8 cellular contexts compared by ENCODE assay signal in genomic region chr1:36088265-36088576, GRCh38.
DNase-seq lines count a peak whose midpoint lies in the region; ATAC-seq and TF ChIP-seq lines count a peak whose summit lies in the region.

No MANE protein-coding gene starts in this region.

- H3K27ac ChIP-seq in effector memory CD4-positive, alpha-beta T cell (ENCODE audit: insufficient read depth, low read length, poor library complexity, severe bottlenecking) = peak overlapping the region; percentile 85
- peak overlapping the region; percentile 89 for H3K27ac ChIP-seq in neutrophil

- TF ChIP-seq CTCF in GM06990 (IDR thresholded peaks at IDR 0.05; ENCODE audit: insufficient read depth, low read length, poor library complexity, severe bottlenecking) (no peak), LNCaP clone FGC (IDR thresholded peaks at IDR 0.05; ENCODE audit: control insufficient read depth, extremely low read depth, insufficient read depth) (no peak), neutrophil (IDR thresholded peaks at IDR 0.05) (no peak)

- H3K9me3 ChIP-seq in effector memory CD4-positive, alpha-beta T cell (ENCODE audit: control insufficient read depth, low read length) = no peaks in the 10 kb centered on the region
- no peaks in the 10 kb centered on the region for H3K9me3 ChIP-seq in neutrophil

- H3K4me3 ChIP-seq in GM06990 (replicated peaks; ENCODE audit: low read depth, low read length) = peak overlapping the region; percentile 95
- H3K4me3 ChIP-seq in LNCaP clone FGC (ENCODE audit: low read depth, low read length) = peak overlapping the region; percentile 99
- H3K4me3 ChIP-seq in effector memory CD4-positive, alpha-beta T cell (ENCODE audit: insufficient read depth, low read depth, low read length, poor library complexity, severe bottlenecking) = peak overlapping the region; percentile 97
- peak overlapping the region; percentile 96 to 99 for H3K4me3 ChIP-seq in neutrophil (ENCODE audit: low read depth in 1 of 2, low read length in 1 of 2)

- ATAC-seq in HG02884 (IDR thresholded peaks at IDR 0.05; ENCODE audit: unreplicated experiment) (no peak), GM21717 (IDR thresholded peaks at IDR 0.05; ENCODE audit: unreplicated experiment) (no peak)

- H3K27me3 ChIP-seq in GM06990 (replicated peaks; ENCODE audit: control insufficient read depth, insufficient read depth, low read length) (no peaks in the 10 kb centered on the region), neutrophil (peaks cover 20% of the 10 kb centered on the region)
- peaks cover 10% of the 10 kb centered on the region for H3K27me3 ChIP-seq in effector memory CD4-positive, alpha-beta T cell (replicated peaks; ENCODE audit: control insufficient read depth, insufficient read depth, low read length, poor library complexity, severe bottlenecking)

- DNase-seq in GM06990 (ENCODE audit: extremely low read depth, insufficient read length) (no peak), LNCaP clone FGC (ENCODE audit: low read depth) (no peak), activated gamma-delta T cell treated with Interleukin-2 at 50 U/mL for 16 hours (no peak)
- DNase-seq in effector memory CD4-positive, alpha-beta T cell = no peak
- DNase-seq in stimulated activated CD4-positive, alpha-beta T cell treated with anti-CD3 and anti-CD28 coated beads, Interleukin-2, amount 100 ng/mL, for 24 hours = no peak

- peaks cover 17% of the 10 kb centered on the region for H3K4me1 ChIP-seq in effector memory CD4-positive, alpha-beta T cell (ENCODE audit: control insufficient read depth, insufficient read depth, low read length, poor library complexity, severe bottlenecking)
- H3K4me1 ChIP-seq in neutrophil (ENCODE audit: control insufficient read depth in 1 of 2, insufficient read depth in 1 of 2, low read depth in 1 of 2, low read length in 1 of 2) = peaks cover 36 to 37% of the 10 kb centered on the region in 2 experiments

- H3K36me3 ChIP-seq in GM06990 (ENCODE audit: control insufficient read depth, insufficient read depth, low read length) = peaks cover 18% of the 10 kb centered on the region
- H3K36me3 ChIP-seq in effector memory CD4-positive, alpha-beta T cell (ENCODE audit: control insufficient read depth, insufficient read depth, low read length) = peaks cover 21% of the 10 kb centered on the region
- H3K36me3 ChIP-seq in neutrophil = peaks cover 25% of the 10 kb centered on the region
